Comparison of ENCODE assay signal across 14 cellular contexts in genomic region chrX:109440475-109440874, GRCh38.
DNase-seq lines count a peak whose midpoint lies in the region; ATAC-seq and TF ChIP-seq lines count a peak whose summit lies in the region.
"Had no signal": no experiment of that assay in that cellular context is flagged by ENCODE, and none has a peak within 500 bp of the region (broad histone marks: within the 10 kb centered on the region; RNA-seq: fewer than 3 reads in every experiment).

No MANE protein-coding gene starts in this region.

- no peak for TF ChIP-seq POLR2A in erythroblast (IDR thresholded peaks at IDR 0.05; ENCODE audit: low read length)

- H3K4me1 ChIP-seq in OCI-LY3 (ENCODE audit: low read length) = peaks cover 25% of the 10 kb centered on the region
- H3K4me1 ChIP-seq: left ventricle myocardium inferior had no signal

- no peaks in the 10 kb centered on the region for H3K27me3 ChIP-seq in OCI-LY3 (ENCODE audit: low read depth, low read length)
- H3K27me3 ChIP-seq: neutrophil had no signal

- DNase-seq in foreskin fibroblast = no peak
- DNase-seq in NCI-H345 (lab: John Stamatoyannopoulos, UW) = no peak
- no peak for DNase-seq in erythroblast (lab: John Stamatoyannopoulos, UW)
- DNase-seq: activated B cell treated with CpG ODN at 0.5 μM for 24 hours; GM23248; IMR-90; left ventricle myocardium inferior; stimulated activated naive B cell treated with anti-CD40 and anti-IgM and Interleukin-4, amounts not matched to agents 10 μg/mL and 1 μg/mL and 100 μg/mL, for 72 hours had no signal

- H3K4me2 ChIP-seq in OCI-LY3 (ENCODE audit: low read length) = peak overlapping the region; percentile 53

- H3K36me3 ChIP-seq in OCI-LY3 (replicated peaks; ENCODE audit: low read depth, low read length) = no peaks in the 10 kb centered on the region
- H3K36me3 ChIP-seq: left ventricle myocardium inferior, neutrophil had no signal

- no peaks in the 10 kb centered on the region for H3K9me3 ChIP-seq in OCI-LY3 (ENCODE audit: insufficient read depth, low read length)
- H3K9me3 ChIP-seq: left ventricle myocardium inferior, neutrophil had no signal

- TF ChIP-seq CTCF in OCI-LY3 (IDR thresholded peaks at IDR 0.05; ENCODE audit: low read depth, low read length) = no peak
- TF ChIP-seq CTCF in foreskin fibroblast (IDR thresholded peaks at IDR 0.05; ENCODE audit: low read depth, low read length) = no peak

- H4K20me1 ChIP-seq in OCI-LY3 (ENCODE audit: insufficient read depth, low read length) = no peaks in the 10 kb centered on the region

- H3K27ac ChIP-seq in OCI-LY3 (ENCODE audit: low read length) = peak overlapping the region; percentile 96
- H3K27ac ChIP-seq: GM23248, left ventricle myocardium inferior, neutrophil had no signal

- H3K9ac ChIP-seq in OCI-LY3 (ENCODE audit: low read length) = peak overlapping the region; percentile 45; the same call in 1 of the 2 replicates
- H3K9ac ChIP-seq: GM23248 had no signal

- peak overlapping the region; percentile 43; the same call in 1 of the 2 replicates for H2AFZ ChIP-seq in OCI-LY3 (ENCODE audit: low read depth, low read length)
- H2AFZ ChIP-seq: GM23248 had no signal

- H3K4me3 ChIP-seq in OCI-LY3 (ENCODE audit: low read length) (0 out of 2 replicates have a peak overlapping the region, but pooled peaks have one; percentile 4), foreskin fibroblast (ENCODE audit: low read depth in 1 of 2, low read length in 2 of 2) (no peak overlapping the region)
- H3K4me3 ChIP-seq: GM23248, left ventricle myocardium inferior had no signal

- no peaks in the 10 kb centered on the region for H3K79me2 ChIP-seq in OCI-LY3 (ENCODE audit: low read length)

- ATAC-seq in GM18499 (IDR thresholded peaks at IDR 0.05; ENCODE audit: insufficient read depth, unreplicated experiment) (peak; percentile 83), GM21447 (IDR thresholded peaks at IDR 0.05; ENCODE audit: unreplicated experiment) (peak; percentile 95), HG03103 (IDR thresholded peaks at IDR 0.05; ENCODE audit: low read depth, unreplicated experiment) (peak; percentile 84), HG03196 (IDR thresholded peaks at IDR 0.05; ENCODE audit: unreplicated experiment) (no peak)
- ATAC-seq: stimulated activated naive B cell treated with anti-CD40 and anti-IgM and Interleukin-4, amounts not matched to agents 10 μg/mL and 1 μg/mL and 100 μg/mL, for 72 hours had no signal
